Comparison of ENCODE assay signal across 1 cellular context in the genomic region with DNA sequence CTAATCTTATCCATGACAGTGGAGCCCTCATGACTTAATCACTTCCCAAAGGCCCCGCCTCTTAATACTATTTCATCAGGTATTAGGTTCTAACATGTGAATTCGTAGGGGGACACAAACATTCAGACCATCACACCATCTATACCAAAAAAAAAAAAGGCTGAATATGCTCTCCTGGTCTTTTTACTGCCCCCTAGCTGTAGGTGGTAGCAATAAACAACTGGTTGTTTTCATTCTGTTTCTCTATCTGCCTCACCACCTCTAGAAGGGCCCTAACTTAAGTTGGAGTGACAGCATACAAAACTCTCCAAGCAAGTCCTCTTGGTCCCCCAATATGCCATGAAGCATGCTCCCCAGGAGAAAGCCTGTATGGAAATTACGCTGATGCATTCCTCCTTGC.
TF ChIP-seq lines count a peak whose summit lies in the region.

No MANE protein-coding gene starts in this region.

TF ChIP-seq in HCT116, 20 proteins besides CTCF, POLR2A, EP300 and RAD21 (continued from another document):
- TF ChIP-seq, protein P1, sequence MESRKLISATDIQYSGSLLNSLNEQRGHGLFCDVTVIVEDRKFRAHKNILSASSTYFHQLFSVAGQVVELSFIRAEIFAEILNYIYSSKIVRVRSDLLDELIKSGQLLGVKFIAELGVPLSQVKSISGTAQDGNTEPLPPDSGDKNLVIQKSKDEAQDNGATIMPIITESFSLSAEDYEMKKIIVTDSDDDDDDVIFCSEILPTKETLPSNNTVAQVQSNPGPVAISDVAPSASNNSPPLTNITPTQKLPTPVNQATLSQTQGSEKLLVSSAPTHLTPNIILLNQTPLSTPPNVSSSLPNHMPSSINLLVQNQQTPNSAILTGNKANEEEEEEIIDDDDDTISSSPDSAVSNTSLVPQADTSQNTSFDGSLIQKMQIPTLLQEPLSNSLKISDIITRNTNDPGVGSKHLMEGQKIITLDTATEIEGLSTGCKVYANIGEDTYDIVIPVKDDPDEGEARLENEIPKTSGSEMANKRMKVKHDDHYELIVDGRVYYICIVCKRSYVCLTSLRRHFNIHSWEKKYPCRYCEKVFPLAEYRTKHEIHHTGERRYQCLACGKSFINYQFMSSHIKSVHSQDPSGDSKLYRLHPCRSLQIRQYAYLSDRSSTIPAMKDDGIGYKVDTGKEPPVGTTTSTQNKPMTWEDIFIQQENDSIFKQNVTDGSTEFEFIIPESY (IDR thresholded peaks at IDR 0.05; ENCODE audit: extremely low read depth, insufficient replicate concordance, low read length) = no peak
- TF ChIP-seq SIN3A (IDR thresholded peaks at IDR 0.05; ENCODE audit: low read depth) (no peak), ELF1 (IDR thresholded peaks at IDR 0.05; ENCODE audit: borderline replicate concordance, low read depth) (no peak), JUND (IDR thresholded peaks at IDR 0.05) (no peak)
